In the genomic region with DNA sequence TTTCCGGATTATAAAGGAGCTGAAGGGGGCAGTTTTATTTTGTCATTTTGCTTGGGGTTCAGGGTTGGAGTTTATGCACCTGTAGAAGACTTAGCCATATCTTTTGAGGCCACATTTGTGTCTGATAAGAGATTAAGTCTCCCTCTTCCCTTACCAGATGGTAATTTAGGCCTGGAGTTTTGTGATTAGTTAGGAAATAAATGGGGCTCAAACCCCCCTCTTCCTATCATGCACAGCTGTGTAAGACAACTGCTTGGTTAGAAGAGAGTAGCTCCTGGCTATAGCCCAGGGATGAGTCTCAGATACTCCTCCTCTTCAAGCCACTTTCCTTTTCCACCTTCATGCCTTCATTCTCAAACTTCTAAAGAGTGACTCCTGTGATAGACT, we compare ENCODE assay signal across 1 cellular context.
A peak's percentile ranks its signal among the peaks of the same experiment; 100 is the strongest.
TF ChIP-seq lines count a peak whose summit lies in the region.

No MANE protein-coding gene starts in this region.

TF ChIP-seq in K562, 482 proteins besides CTCF, POLR2A, EP300 and RAD21 (continued from another document):
- TF ChIP-seq, protein P1, sequence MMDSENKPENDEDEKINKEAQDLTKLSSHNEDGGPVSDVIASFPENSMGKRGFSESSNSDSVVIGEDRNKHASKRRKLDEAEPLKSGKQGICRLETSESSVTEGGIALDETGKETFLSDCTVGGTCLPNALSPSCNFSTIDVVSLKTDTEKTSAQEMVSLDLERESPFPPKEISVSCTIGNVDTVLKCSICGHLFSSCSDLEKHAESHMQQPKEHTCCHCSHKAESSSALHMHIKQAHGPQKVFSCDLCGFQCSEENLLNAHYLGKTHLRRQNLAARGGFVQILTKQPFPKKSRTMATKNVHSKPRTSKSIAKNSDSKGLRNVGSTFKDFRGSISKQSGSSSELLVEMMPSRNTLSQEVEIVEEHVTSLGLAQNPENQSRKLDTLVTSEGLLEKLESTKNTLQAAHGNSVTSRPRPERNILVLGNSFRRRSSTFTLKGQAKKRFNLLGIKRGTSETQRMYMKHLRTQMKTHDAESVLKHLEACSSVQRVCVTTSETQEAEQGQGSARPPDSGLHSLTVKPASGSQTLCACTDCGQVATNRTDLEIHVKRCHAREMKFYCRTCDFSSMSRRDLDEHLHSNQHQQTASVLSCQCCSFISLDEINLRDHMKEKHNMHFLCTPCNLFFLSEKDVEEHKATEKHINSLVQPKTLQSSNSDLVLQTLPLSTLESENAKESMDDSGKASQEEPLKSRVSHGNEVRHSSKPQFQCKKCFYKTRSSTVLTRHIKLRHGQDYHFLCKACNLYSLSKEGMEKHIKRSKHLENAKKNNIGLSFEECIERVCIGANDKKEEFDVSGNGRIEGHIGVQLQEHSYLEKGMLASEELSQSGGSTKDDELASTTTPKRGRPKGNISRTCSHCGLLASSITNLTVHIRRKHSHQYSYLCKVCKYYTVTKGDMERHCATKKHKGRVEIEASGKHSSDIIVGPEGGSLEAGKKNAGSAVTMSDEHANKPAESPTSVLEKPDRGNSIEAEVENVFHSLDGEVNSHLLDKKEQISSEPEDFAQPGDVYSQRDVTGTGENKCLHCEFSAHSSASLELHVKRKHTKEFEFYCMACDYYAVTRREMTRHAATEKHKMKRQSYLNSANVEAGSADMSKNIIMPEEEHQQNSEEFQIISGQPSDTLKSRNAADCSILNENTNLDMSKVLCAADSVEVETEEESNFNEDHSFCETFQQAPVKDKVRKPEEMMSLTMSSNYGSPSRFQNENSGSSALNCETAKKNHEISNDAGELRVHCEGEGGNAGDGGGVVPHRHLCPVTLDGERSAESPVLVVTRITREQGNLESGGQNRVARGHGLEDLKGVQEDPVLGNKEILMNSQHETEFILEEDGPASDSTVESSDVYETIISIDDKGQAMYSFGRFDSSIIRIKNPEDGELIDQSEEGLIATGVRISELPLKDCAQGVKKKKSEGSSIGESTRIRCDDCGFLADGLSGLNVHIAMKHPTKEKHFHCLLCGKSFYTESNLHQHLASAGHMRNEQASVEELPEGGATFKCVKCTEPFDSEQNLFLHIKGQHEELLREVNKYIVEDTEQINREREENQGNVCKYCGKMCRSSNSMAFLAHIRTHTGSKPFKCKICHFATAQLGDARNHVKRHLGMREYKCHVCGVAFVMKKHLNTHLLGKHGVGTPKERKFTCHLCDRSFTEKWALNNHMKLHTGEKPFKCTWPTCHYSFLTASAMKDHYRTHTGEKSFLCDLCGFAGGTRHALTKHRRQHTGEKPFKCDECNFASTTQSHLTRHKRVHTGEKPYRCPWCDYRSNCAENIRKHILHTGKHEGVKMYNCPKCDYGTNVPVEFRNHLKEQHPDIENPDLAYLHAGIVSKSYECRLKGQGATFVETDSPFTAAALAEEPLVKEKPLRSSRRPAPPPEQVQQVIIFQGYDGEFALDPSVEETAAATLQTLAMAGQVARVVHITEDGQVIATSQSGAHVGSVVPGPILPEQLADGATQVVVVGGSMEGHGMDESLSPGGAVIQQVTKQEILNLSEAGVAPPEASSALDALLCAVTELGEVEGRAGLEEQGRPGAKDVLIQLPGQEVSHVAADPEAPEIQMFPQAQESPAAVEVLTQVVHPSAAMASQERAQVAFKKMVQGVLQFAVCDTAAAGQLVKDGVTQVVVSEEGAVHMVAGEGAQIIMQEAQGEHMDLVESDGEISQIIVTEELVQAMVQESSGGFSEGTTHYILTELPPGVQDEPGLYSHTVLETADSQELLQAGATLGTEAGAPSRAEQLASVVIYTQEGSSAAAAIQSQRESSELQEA (IDR thresholded peaks at IDR 0.05; ENCODE audit: low read depth) = no peak
- no peak for TF ChIP-seq SETDB1 (IDR thresholded peaks at IDR 0.05; ENCODE audit: low read length)
- no peak for TF ChIP-seq SMC3 (conservative IDR thresholded peaks at IDR 0.05; ENCODE audit: insufficient read depth, low read depth, low read length)
- TF ChIP-seq, protein P2, sequence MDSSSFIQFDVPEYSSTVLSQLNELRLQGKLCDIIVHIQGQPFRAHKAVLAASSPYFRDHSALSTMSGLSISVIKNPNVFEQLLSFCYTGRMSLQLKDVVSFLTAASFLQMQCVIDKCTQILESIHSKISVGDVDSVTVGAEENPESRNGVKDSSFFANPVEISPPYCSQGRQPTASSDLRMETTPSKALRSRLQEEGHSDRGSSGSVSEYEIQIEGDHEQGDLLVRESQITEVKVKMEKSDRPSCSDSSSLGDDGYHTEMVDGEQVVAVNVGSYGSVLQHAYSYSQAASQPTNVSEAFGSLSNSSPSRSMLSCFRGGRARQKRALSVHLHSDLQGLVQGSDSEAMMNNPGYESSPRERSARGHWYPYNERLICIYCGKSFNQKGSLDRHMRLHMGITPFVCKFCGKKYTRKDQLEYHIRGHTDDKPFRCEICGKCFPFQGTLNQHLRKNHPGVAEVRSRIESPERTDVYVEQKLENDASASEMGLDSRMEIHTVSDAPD (CRISPR knock-in tag; IDR thresholded peaks at IDR 0.05) = no peak
- TF ChIP-seq TRIM24 (IDR thresholded peaks at IDR 0.05) = peak; percentile 52 to 69; a peak in 3 of 4 replicates
- TF ChIP-seq, protein P3, sequence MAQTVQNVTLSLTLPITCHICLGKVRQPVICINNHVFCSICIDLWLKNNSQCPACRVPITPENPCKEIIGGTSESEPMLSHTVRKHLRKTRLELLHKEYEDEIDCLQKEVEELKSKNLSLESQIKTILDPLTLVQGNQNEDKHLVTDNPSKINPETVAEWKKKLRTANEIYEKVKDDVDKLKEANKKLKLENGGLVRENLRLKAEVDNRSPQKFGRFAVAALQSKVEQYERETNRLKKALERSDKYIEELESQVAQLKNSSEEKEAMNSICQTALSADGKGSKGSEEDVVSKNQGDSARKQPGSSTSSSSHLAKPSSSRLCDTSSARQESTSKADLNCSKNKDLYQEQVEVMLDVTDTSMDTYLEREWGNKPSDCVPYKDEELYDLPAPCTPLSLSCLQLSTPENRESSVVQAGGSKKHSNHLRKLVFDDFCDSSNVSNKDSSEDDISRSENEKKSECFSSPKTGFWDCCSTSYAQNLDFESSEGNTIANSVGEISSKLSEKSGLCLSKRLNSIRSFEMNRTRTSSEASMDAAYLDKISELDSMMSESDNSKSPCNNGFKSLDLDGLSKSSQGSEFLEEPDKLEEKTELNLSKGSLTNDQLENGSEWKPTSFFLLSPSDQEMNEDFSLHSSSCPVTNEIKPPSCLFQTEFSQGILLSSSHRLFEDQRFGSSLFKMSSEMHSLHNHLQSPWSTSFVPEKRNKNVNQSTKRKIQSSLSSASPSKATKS (CRISPR knock-in tag; IDR thresholded peaks at IDR 0.05) = no peak
- TF ChIP-seq POLR2AphosphoS5 (IDR thresholded peaks at IDR 0.05; ENCODE audit: control insufficient read depth, insufficient read depth, low read depth, low read length) = 0 out of 2 replicates have a peak, but pooled peaks have one; percentile 35
- TF ChIP-seq CBFA2T2 (conservative IDR thresholded peaks at IDR 0.05) = peak; percentile 90
- no peak for TF ChIP-seq ELF4 (CRISPR knock-in tag; IDR thresholded peaks at IDR 0.05)
- peak; percentile 75 for TF ChIP-seq NCOR1 (IDR thresholded peaks at IDR 0.05)
- TF ChIP-seq KLF16 (IDR thresholded peaks at IDR 0.05) = peak; percentile 71
- TF ChIP-seq MED1 (CRISPR knock-in tag; IDR thresholded peaks at IDR 0.05; ENCODE audit: borderline replicate concordance) = no peak
- peak; percentile 67 for TF ChIP-seq MTA2 (IDR thresholded peaks at IDR 0.05; ENCODE audit: low read depth)
- peak; percentile 49; the same call in 1 of the 2 replicates for TF ChIP-seq SMAD4 (CRISPR knock-in tag; conservative IDR thresholded peaks at IDR 0.05)
- TF ChIP-seq ZNF23 (CRISPR knock-in tag; IDR thresholded peaks at IDR 0.05) = no peak
- TF ChIP-seq CBFA2T3 (IDR thresholded peaks at IDR 0.05) = peak; percentile 91
- TF ChIP-seq TRIM28 (IDR thresholded peaks at IDR 0.05) = 0 out of 2 replicates have a peak, but pooled peaks have one; percentile 2
- peak; percentile 84 for TF ChIP-seq TAL1 (IDR thresholded peaks at IDR 0.05)
- TF ChIP-seq JUND (IDR thresholded peaks at IDR 0.05; ENCODE audit: borderline replicate concordance, low read depth, low read length) = no peak
- no peak for TF ChIP-seq JUND (tag; IDR thresholded peaks at IDR 0.05; ENCODE audit: borderline replicate concordance, low read depth, low read length)
- no peak for TF ChIP-seq CBX5 (IDR thresholded peaks at IDR 0.05; ENCODE audit: borderline replicate concordance, low read depth)
- TF ChIP-seq, protein P4, sequence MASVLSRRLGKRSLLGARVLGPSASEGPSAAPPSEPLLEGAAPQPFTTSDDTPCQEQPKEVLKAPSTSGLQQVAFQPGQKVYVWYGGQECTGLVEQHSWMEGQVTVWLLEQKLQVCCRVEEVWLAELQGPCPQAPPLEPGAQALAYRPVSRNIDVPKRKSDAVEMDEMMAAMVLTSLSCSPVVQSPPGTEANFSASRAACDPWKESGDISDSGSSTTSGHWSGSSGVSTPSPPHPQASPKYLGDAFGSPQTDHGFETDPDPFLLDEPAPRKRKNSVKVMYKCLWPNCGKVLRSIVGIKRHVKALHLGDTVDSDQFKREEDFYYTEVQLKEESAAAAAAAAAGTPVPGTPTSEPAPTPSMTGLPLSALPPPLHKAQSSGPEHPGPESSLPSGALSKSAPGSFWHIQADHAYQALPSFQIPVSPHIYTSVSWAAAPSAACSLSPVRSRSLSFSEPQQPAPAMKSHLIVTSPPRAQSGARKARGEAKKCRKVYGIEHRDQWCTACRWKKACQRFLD (CRISPR knock-in tag; IDR thresholded peaks at IDR 0.05) = no peak
- TF ChIP-seq STAT5A (IDR thresholded peaks at IDR 0.05; ENCODE audit: borderline replicate concordance, low read length) = peak; percentile 58; the same call in 1 of the 2 replicates
- no peak for TF ChIP-seq TAF15 (IDR thresholded peaks at IDR 0.05; ENCODE audit: low read depth, low read length)
